In genomic region chr16:85749686-85750020, GRCh38 we compare ENCODE assay signal across 12 cellular contexts. TPM values are rescaled to one million over a fixed set of nuclear protein-coding genes. Genes with fewer than 3 reads are reported as not detected.
DNase-seq lines count a peak whose midpoint lies in the region; ATAC-seq and TF ChIP-seq lines count a peak whose summit lies in the region.
"Had no signal": no experiment of that assay in that cellular context is flagged by ENCODE, and none has a peak within 500 bp of the region (broad histone marks: within the 10 kb centered on the region; RNA-seq: fewer than 3 reads in every experiment).

No MANE protein-coding gene starts in this region.

- H3K4me3 ChIP-seq in DND-41 (ENCODE audit: low read depth in 1 of 2, low read length in 2 of 2), result no peak overlapping the region
- H3K4me3 ChIP-seq in OCI-LY1 (ENCODE audit: low read depth, low read length, poor library complexity, severe bottlenecking), result peak overlapping the region; percentile 31
- H3K4me3 ChIP-seq in esophagus squamous epithelium, result peak overlapping the region; percentile 39 to 69 (median 58)
- H3K4me3 ChIP-seq in sigmoid colon, result peak overlapping the region in 3 of 4 donors; percentile 57 to 68 (median 58)

- H3K27me3 ChIP-seq in DND-41 (ENCODE audit: insufficient read depth, low read length, poor library complexity) (peaks cover 33% of the 10 kb centered on the region), OCI-LY1 (ENCODE audit: insufficient read depth, low read length) (peaks cover 9% of the 10 kb centered on the region; the same call in 1 of the 2 replicates), esophagus squamous epithelium (peaks cover 0 to 35% (median 0%) of the 10 kb centered on the region in 4 donors), sigmoid colon (peaks cover 0 to 7% (median 3%) of the 10 kb centered on the region in 3 donors)

- H4K20me1 ChIP-seq in DND-41 (ENCODE audit: insufficient read depth, low read length) (peaks cover 10% of the 10 kb centered on the region; the same call in 1 of the 2 replicates), OCI-LY1 (ENCODE audit: insufficient read depth, low read length) (no peaks in the 10 kb centered on the region)

- 39 to 47% methylated on average over 8 to 12 of the region's 12 CpGs for WGBS in esophagus squamous epithelium, 2 donors
- WGBS in sigmoid colon, 2 donors, result 39 to 54% methylated on average over 12 of the region's 12 CpGs

- intact Hi-C loops in esophagus squamous epithelium (cut with DNase I) (no loop called here), sigmoid colon (cut with DNase I) (loop anchor here (5.0 kb wide), 1 partner anchor 48 kb away; the partner anchor contains the start of genes COX4I1 and EMC8), left colon (cut with DNase I, micrococcal nuclease) (no loop called here)

- peaks cover 11% of the 10 kb centered on the region for H3K4me1 ChIP-seq in DND-41 (ENCODE audit: insufficient read depth, low read length)
- peaks cover 42% of the 10 kb centered on the region for H3K4me1 ChIP-seq in OCI-LY1 (ENCODE audit: insufficient read depth, low read length, severe bottlenecking)
- peaks cover 37 to 77% (median 49%) of the 10 kb centered on the region in 3 donors for H3K4me1 ChIP-seq in esophagus squamous epithelium
- peaks cover 0 to 35% (median 32%) of the 10 kb centered on the region in 4 donors for H3K4me1 ChIP-seq in sigmoid colon

- H3K27ac ChIP-seq in DND-41 (ENCODE audit: low read length) (no peak overlapping the region), OCI-LY1 (ENCODE audit: low read depth, low read length, poor library complexity, severe bottlenecking) (no peak overlapping the region), esophagus squamous epithelium (peak overlapping the region in 2 of 4 donors; percentile 35 to 59), sigmoid colon (no peak overlapping the region)

- H3K9me3 ChIP-seq in DND-41 (ENCODE audit: insufficient read depth, low read length, severe bottlenecking) (no peaks in the 10 kb centered on the region), OCI-LY1 (ENCODE audit: low read length) (no peaks in the 10 kb centered on the region), esophagus squamous epithelium (no peaks in the 10 kb centered on the region), sigmoid colon (no peaks in the 10 kb centered on the region)
- H3K9me3 ChIP-seq: mucosa of descending colon had no signal

- no peak for ATAC-seq in DND-41 (ENCODE audit: insufficient read depth, low read depth)
- no peak for ATAC-seq in left colon
- ATAC-seq in GM21737 (IDR thresholded peaks at IDR 0.05; ENCODE audit: unreplicated experiment), result no peak

- H2AFZ ChIP-seq in DND-41 (ENCODE audit: low read depth, low read length), result no peak overlapping the region
- no peak overlapping the region for H2AFZ ChIP-seq in OCI-LY1 (ENCODE audit: low read length)

- no peak for DNase-seq in DND-41
- no peak for DNase-seq in esophagus squamous epithelium (lab: John Stamatoyannopoulos, UW)
- no peak for DNase-seq in sigmoid colon
- no peak for DNase-seq in medulla oblongata (ENCODE audit: extremely low spot score)
- DNase-seq in SKM-1 treated with dmso at 0.1 percent for 144 hours (lab: John Stamatoyannopoulos, UW; ENCODE audit: unreplicated experiment), result no peak
- DNase-seq in left colon, result no peak
- DNase-seq: effector memory CD8-positive, alpha-beta T cell; NCI-H2029; SIG-M5 had no signal

- H3K79me2 ChIP-seq in DND-41 (ENCODE audit: insufficient read depth, low read length) (no peaks in the 10 kb centered on the region), OCI-LY1 (ENCODE audit: insufficient read depth, low read length) (no peaks in the 10 kb centered on the region)

- H3K4me2 ChIP-seq in DND-41 (ENCODE audit: insufficient read depth, low read length), result 0 out of 2 replicates have a peak overlapping the region, but pooled peaks have one; percentile 66
- no peak overlapping the region for H3K4me2 ChIP-seq in OCI-LY1 (ENCODE audit: low read length)

- no peak overlapping the region for H3K9ac ChIP-seq in DND-41 (ENCODE audit: low read depth, low read length)
- no peak overlapping the region for H3K9ac ChIP-seq in OCI-LY1 (ENCODE audit: low read length)

- no peaks in the 10 kb centered on the region for H3F3A ChIP-seq in OCI-LY1 (ENCODE audit: insufficient read depth, low read length)

- H3K9me2 ChIP-seq in OCI-LY1 (ENCODE audit: low read depth, low read length), result no peaks in the 10 kb centered on the region

- TF ChIP-seq POLR2A in esophagus squamous epithelium (IDR thresholded peaks at IDR 0.05), result no peak
- TF ChIP-seq POLR2A in sigmoid colon (IDR thresholded peaks at IDR 0.05), result no peak

- TF ChIP-seq CTCF in DND-41 (IDR thresholded peaks at IDR 0.05; ENCODE audit: borderline replicate concordance, extremely low read depth, low read length, poor library complexity, severe bottlenecking), result no peak
- no peak for TF ChIP-seq CTCF in OCI-LY1 (IDR thresholded peaks at IDR 0.05; ENCODE audit: low read length)
- TF ChIP-seq CTCF in esophagus squamous epithelium (IDR thresholded peaks at IDR 0.05), result no peak
- TF ChIP-seq CTCF in sigmoid colon (IDR thresholded peaks at IDR 0.05), result no peak

- no peak for TF ChIP-seq EP300 in sigmoid colon (IDR thresholded peaks at IDR 0.05)

- no peaks in the 10 kb centered on the region for H3K36me3 ChIP-seq in DND-41 (ENCODE audit: insufficient read depth, low read length)
- H3K36me3 ChIP-seq in OCI-LY1 (ENCODE audit: insufficient read depth, low read length), result no peaks in the 10 kb centered on the region
- no peaks in the 10 kb centered on the region for H3K36me3 ChIP-seq in esophagus squamous epithelium
- H3K36me3 ChIP-seq in sigmoid colon, result no peaks in the 10 kb centered on the region

RNA-seq across cellular contexts. Expression of gene C16orf74, which starts 1.2 kb away (rescaled TPM):
- total RNA-seq in esophagus squamous epithelium (10 to 100 TPM in 1 of 4 donors, 1 to 10 TPM in 3; 3.8 to 24.8 (median 6.4) TPM), sigmoid colon (1 to 10 TPM in 3 of 4 donors, not detected in 1; 1.1 to 8.3 (median 1.4) TPM), left colon (1 to 10 TPM in 1 of 2 donors, under 1 TPM in 1; 0.52 to 1.6 TPM)
- polyA plus RNA-seq in sigmoid colon, result 1 to 10 TPM in 2 of 3 donors, under 1 TPM in 1; 0.60 to 8.1 (median 1.4) TPM

RNA-seq across cellular contexts. Expression of gene EMC8, which starts 49.7 kb away (rescaled TPM):
- total RNA-seq in esophagus squamous epithelium (10 to 100 TPM; 18.7 to 32.4 (median 23.9) TPM), sigmoid colon (10 to 100 TPM; 23.2 to 38.8 (median 28.9) TPM), left colon (10 to 100 TPM; 31.2 to 31.3 TPM)
- 10 to 100 TPM; 13.8 to 23.7 (median 16.0) TPM for polyA plus RNA-seq in sigmoid colon

RNA-seq across cellular contexts. Expression of gene COX4I1, which starts 49.8 kb away (rescaled TPM):
- total RNA-seq in esophagus squamous epithelium, result 100 to 1,000 TPM; 497 to 580 (median 549) TPM
- 100 to 1,000 TPM; 700 to 868 (median 716) TPM for total RNA-seq in sigmoid colon
- 1,000 to 10,000 TPM; 1,379 to 1,922 (median 1,756) TPM for polyA plus RNA-seq in sigmoid colon
- total RNA-seq in left colon, result 1,000 to 10,000 TPM; 1,115 to 1,368 TPM

Comparison
In these comparisons a context has a peak if more than half of its experiments do, and no peak if none do; other contexts are left out.
1. H3K4me3 ChIP-seq: peak in OCI-LY1 (single experiment), esophagus squamous epithelium (4 of 4) and sigmoid colon (3 of 4); none in DND-41 (0 of 2).